ENCODE assay signal across 8 cellular contexts in genomic region chrX:134172588-134173259, GRCh38.
A peak's percentile ranks its signal among the peaks of the same experiment; 100 is the strongest.
DNase-seq lines count a peak whose midpoint lies in the region; ATAC-seq, FAIRE-seq and TF ChIP-seq lines count a peak whose summit lies in the region.

No MANE protein-coding gene starts in this region.

- POLR2A ChIA-PET in HEK293T (lab: Yijun Ruan, JAX) = no interaction called here

- no peaks in the 10 kb centered on the region for H3K36me3 ChIP-seq in pancreas

- peak; percentile 46 for DNase-seq in globus pallidus (ENCODE audit: low spot score)
- peak; percentile 6 to 66 (median 20) for DNase-seq in pancreas
- DNase-seq in HEK293T (ENCODE audit: extremely low spot score) = no peak
- no peak for DNase-seq in DMS153 treated with DMSO at 0.1 percent for 48 hours (lab: John Stamatoyannopoulos, UW; ENCODE audit: unreplicated experiment)

- peaks cover 0 to 2% (median 0%) of the 10 kb centered on the region in 3 donors for H3K9me3 Mint-ChIP-seq in IgD-negative memory B cell
- H3K9me3 Mint-ChIP-seq in activated T-helper 17 cell treated with anti-CD3 and anti-CD28 coated beads, Interleukin-2, amount 50 U/mL, for 72 hours = no peaks in the 10 kb centered on the region

- H3K36me3 Mint-ChIP-seq in IgD-negative memory B cell = no peaks in the 10 kb centered on the region
- no peaks in the 10 kb centered on the region for H3K36me3 Mint-ChIP-seq in activated T-helper 17 cell treated with anti-CD3 and anti-CD28 coated beads, Interleukin-2, amount 50 U/mL, for 72 hours (ENCODE audit: low read depth)

- H3K4me3 Mint-ChIP-seq in IgD-negative memory B cell = peak overlapping the region; percentile 89 to 95 (median 92)
- H3K4me3 Mint-ChIP-seq in activated T-helper 17 cell treated with anti-CD3 and anti-CD28 coated beads, Interleukin-2, amount 50 U/mL, for 72 hours = peak overlapping the region; percentile 91

- ATAC-seq in GM19035 (IDR thresholded peaks at IDR 0.05; ENCODE audit: unreplicated experiment) = peak; percentile 54
- ATAC-seq in activated T-helper 17 cell treated with anti-CD3 and anti-CD28 coated beads, Interleukin-2, amount 50 U/mL, for 72 hours (replicated peaks) = peak; percentile 60
- ATAC-seq in pancreas = peak; percentile 62 to 78 (median 74)
- no peak for ATAC-seq in GM18505 (IDR thresholded peaks at IDR 0.05; ENCODE audit: unreplicated experiment)

- H3K27me3 ChIP-seq in pancreas = peaks cover 0 to 17% (median 4%) of the 10 kb centered on the region in 4 donors

- no peaks in the 10 kb centered on the region for H3K9me3 ChIP-seq in pancreas

- intact Hi-C loops in pancreas (cut with DNase I) = no loop called here

- no peaks in the 10 kb centered on the region for H3K4me1 ChIP-seq in pancreas

- H3K27ac ChIP-seq in pancreas = no peak overlapping the region

- peak overlapping the region in 2 of 3 donors; percentile 55 to 94 for H3K27ac Mint-ChIP-seq in IgD-negative memory B cell
- peak overlapping the region; percentile 81 for H3K27ac Mint-ChIP-seq in activated T-helper 17 cell treated with anti-CD3 and anti-CD28 coated beads, Interleukin-2, amount 50 U/mL, for 72 hours

- no peak for TF ChIP-seq POLR2A in GM18505 (IDR thresholded peaks at IDR 0.05; ENCODE audit: borderline replicate concordance, extremely low read depth, insufficient read depth, insufficient read length)

- peaks cover 6% of the 10 kb centered on the region for H3K27me3 Mint-ChIP-seq in IgD-negative memory B cell
- H3K27me3 Mint-ChIP-seq in activated T-helper 17 cell treated with anti-CD3 and anti-CD28 coated beads, Interleukin-2, amount 50 U/mL, for 72 hours = peaks cover 8% of the 10 kb centered on the region

- no peak for TF ChIP-seq CTCF in pancreas (IDR thresholded peaks at IDR 0.05)

- FAIRE-seq in pancreas (lab: Jason Lieb, UNC) = no peak

- CTCF ChIA-PET in HEK293T (lab: Yijun Ruan, JAX) = no interaction called here

- peak overlapping the region; percentile 24 to 50 (median 30) for H3K4me3 ChIP-seq in pancreas

- H3K4me1 Mint-ChIP-seq in IgD-negative memory B cell = peaks cover 4 to 10% (median 6%) of the 10 kb centered on the region in 3 donors
- peaks cover 5% of the 10 kb centered on the region for H3K4me1 Mint-ChIP-seq in activated T-helper 17 cell treated with anti-CD3 and anti-CD28 coated beads, Interleukin-2, amount 50 U/mL, for 72 hours

- WGBS in pancreas, 2 donors = 0 to 23% methylated on average over 45 to 51 of the region's 51 CpGs

TF ChIP-seq in HEK293T, 16 proteins besides CTCF, POLR2A, EP300 and RAD21:
- TF ChIP-seq SP1 (IDR thresholded peaks at IDR 0.05) (no peak), HDGF (IDR thresholded peaks at IDR 0.05; ENCODE audit: borderline replicate concordance) (no peak), L3MBTL2 (conservative IDR thresholded peaks at IDR 0.05) (no peak), LEF1 (IDR thresholded peaks at IDR 0.05; ENCODE audit: borderline replicate concordance) (no peak), CTBP1 (IDR thresholded peaks at IDR 0.05; ENCODE audit: borderline replicate concordance) (no peak), FOXM1 (IDR thresholded peaks at IDR 0.05; ENCODE audit: borderline replicate concordance) (no peak), TARDBP (IDR thresholded peaks at IDR 0.05) (no peak), ZNF384 (IDR thresholded peaks at IDR 0.05) (no peak), PKNOX1 (IDR thresholded peaks at IDR 0.05) (no peak), SUZ12 (IDR thresholded peaks at IDR 0.05) (no peak), NFRKB (IDR thresholded peaks at IDR 0.05) (no peak), ARNT (IDR thresholded peaks at IDR 0.05) (no peak), FOXK2 (IDR thresholded peaks at IDR 0.05) (no peak), BHLHE40 (IDR thresholded peaks at IDR 0.05; ENCODE audit: borderline replicate concordance) (no peak), FOXA1 (IDR thresholded peaks at IDR 0.05) (no peak)

Comparison
In these comparisons a context has a peak if more than half of its experiments do, and no peak if none do; other contexts are left out.
1. DNase-seq: peak in globus pallidus (single experiment) and pancreas (6 of 6); none in HEK293T (single experiment) and DMS153 treated with DMSO at 0.1 percent for 48 hours (single experiment).